Comparison of ENCODE assay signal across 6 cellular contexts in the genomic region with DNA sequence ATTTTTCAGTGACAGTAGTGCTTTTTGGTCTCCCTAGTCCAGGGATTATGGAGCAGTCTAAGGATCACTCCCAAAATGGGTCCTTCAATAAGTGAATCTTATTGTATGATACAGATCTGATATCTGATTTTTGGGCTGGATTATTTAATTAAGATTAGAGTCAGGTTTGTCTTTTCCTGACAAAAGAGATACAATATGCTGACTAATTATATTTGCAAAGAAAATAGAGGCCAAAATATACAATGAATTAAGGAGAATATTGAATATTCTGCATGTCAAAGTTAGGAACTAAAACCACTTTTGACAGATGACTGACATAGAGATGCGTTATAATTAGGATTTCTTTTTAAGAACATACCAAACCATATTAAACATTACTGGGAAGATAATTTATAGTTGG.
"Had no signal": no experiment of that assay in that cellular context is flagged by ENCODE, and none has a peak within 500 bp of the region (broad histone marks: within the 10 kb centered on the region; RNA-seq: fewer than 3 reads in every experiment).

No MANE protein-coding gene starts in this region.

- H3K4me2 ChIP-seq: KMS-11 had no signal

- DNase-seq: Karpas-422, KBM-7, KG1 had no signal

- H3K27ac ChIP-seq: HL-60, KMS-11 had no signal

- FAIRE-seq: HTR-8/SVneo had no signal

- H3K9ac ChIP-seq: KMS-11 had no signal
